Comparison of ENCODE assay signal across 8 cellular contexts in genomic region chr4:89836897-89837384, GRCh38. TPM values are rescaled to one million over a fixed set of nuclear protein-coding genes. Genes with fewer than 3 reads are reported as not detected.
DNase-seq lines count a peak whose midpoint lies in the region; ATAC-seq and TF ChIP-seq lines count a peak whose summit lies in the region.

TSS of gene SNCA (minus strand) at chr4:89837161. CDS start at chr4:89835667, 1,494 bp downstream.

- H3K27me3 ChIP-seq in Peyer's patch (peaks cover 0 to 27% of the 10 kb centered on the region in 2 donors), neuron (ENCODE audit: insufficient read depth, low read length) (no peaks in the 10 kb centered on the region), upper lobe of left lung (peaks cover 0 to 13% (median 4%) of the 10 kb centered on the region in 4 donors)

- H3K9me3 ChIP-seq in Peyer's patch (no peaks in the 10 kb centered on the region), neuron (ENCODE audit: low read length) (no peaks in the 10 kb centered on the region), upper lobe of left lung (no peaks in the 10 kb centered on the region)

- H3K4me3 ChIP-seq in Peyer's patch (peak within 1 kb of the TSS; percentile 33 to 56 (median 48)), neuron (ENCODE audit: low read length) (peak within 1 kb of the TSS; percentile 72), upper lobe of left lung (peak within 1 kb of the TSS; percentile 48 to 72 (median 56))

- H2AFZ ChIP-seq in neuron (ENCODE audit: low read depth, low read length), result peak within 1 kb of the TSS; percentile 85

- TF ChIP-seq POLR2A in Peyer's patch (IDR thresholded peaks at IDR 0.05) (no peak), upper lobe of left lung (IDR thresholded peaks at IDR 0.05) (peak in 1 of 4 donors; percentile 38)

- WGBS in upper lobe of left lung, 2 donors, result 2 to 3% methylated on average over 45 to 48 of the region's 48 CpGs

- DNase-seq in COR-L47 (lab: John Stamatoyannopoulos, UW) (peak; percentile 66), Peyer's patch (peak in 2 of 3 donors; percentile 56 to 61), amygdala (lab: John Stamatoyannopoulos, UW) (peak in 55 of 56 donors; percentile 6 to 89 (median 78)), Right ventricle myocardium superior (peak; percentile 66), upper lobe of left lung (peak; percentile 51 to 87)

- no peak for TF ChIP-seq EP300 in upper lobe of left lung (IDR thresholded peaks at IDR 0.05)

- H3K4me1 ChIP-seq in Peyer's patch (peaks cover 0 to 16% (median 2%) of the 10 kb centered on the region in 4 donors), neuron (ENCODE audit: insufficient read depth, low read length) (peaks cover 8% of the 10 kb centered on the region), upper lobe of left lung (peaks cover 7 to 22% (median 16%) of the 10 kb centered on the region in 4 donors)

- intact Hi-C loops in Right ventricle myocardium superior (cut with DNase I), result no loop called here

- H3K27ac ChIP-seq in Peyer's patch (no peak within 1 kb of the TSS), upper lobe of left lung (peak within 1 kb of the TSS; percentile 0 to 63 (median 46))

- ATAC-seq in HG03354 (IDR thresholded peaks at IDR 0.05; ENCODE audit: poor library complexity, severe bottlenecking, unreplicated experiment) (peak; percentile 53), Right ventricle myocardium superior (ENCODE audit: poor library complexity) (peak; percentile 94), upper lobe of left lung (ENCODE audit: low FRiP score in 2 of 2) (peak; percentile 87 to 92), GM21737 (IDR thresholded peaks at IDR 0.05; ENCODE audit: unreplicated experiment) (no peak)

- no peaks in the 10 kb centered on the region for H3K36me3 ChIP-seq in Peyer's patch
- H3K36me3 ChIP-seq in neuron (ENCODE audit: insufficient read depth, low read length), result no peaks in the 10 kb centered on the region
- H3K36me3 ChIP-seq in upper lobe of left lung, result no peaks in the 10 kb centered on the region

- TF ChIP-seq CTCF in Peyer's patch (IDR thresholded peaks at IDR 0.05) (no peak), upper lobe of left lung (IDR thresholded peaks at IDR 0.05) (no peak)

RNA-seq across cellular contexts. Expression of gene SNCA, which starts in this region (rescaled TPM):
- total RNA-seq in Peyer's patch, result 1 to 10 TPM; 1.2 to 9.1 (median 2.6) TPM
- 4.0 TPM for total RNA-seq in Right ventricle myocardium superior
- total RNA-seq in upper lobe of left lung, result 10 to 100 TPM in 5 of 6 donors, 1 to 10 TPM in 1; 6.3 to 15.4 (median 12.1) TPM

Comparison
In these comparisons a context has a peak if more than half of its experiments do, and no peak if none do; other contexts are left out.
1. H3K27ac ChIP-seq: peak in upper lobe of left lung (4 of 4); none in Peyer's patch (0 of 4).
2. Peak in every context shown above with its lines, with median percentiles within 50 percentile points of each other: DNase-seq and H3K4me3 ChIP-seq.